In the genomic region with DNA sequence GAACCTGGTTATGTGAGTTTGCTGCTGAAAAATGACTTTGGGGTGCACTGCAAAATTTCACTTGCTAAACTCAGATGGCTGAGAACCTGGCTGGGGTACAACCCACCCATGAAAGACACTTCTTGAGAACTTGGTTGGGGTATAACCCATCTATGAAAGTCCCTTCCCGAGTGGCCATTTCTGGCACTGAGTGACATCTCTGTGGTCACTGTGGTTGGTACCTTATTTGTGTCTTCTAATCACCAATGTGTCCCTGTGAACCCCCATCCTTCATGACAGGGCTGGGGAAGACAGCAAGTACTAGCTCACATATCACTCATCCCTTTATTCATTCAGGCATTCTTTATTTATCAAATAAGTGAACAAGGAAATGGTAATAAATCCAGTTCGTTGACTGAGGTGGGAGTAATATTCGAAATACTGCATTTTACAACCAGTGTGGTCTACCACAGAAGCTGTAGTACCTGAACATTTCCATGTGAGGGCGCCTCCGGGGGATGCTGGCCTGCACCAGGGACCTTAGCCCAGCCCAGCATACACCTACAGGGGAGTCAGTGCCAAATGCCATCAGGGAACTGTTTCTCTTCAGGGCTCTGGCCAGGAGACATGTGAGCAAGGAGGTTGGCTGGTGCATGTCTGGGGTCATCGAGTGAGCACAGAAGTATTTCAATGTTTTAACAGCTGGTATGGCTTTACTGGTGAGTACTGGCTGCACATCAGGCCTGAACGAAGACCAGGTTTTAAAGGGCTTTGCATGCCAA, we compare ENCODE assay signal across 1 cellular context.
TF ChIP-seq lines count a peak whose summit lies in the region.

No MANE protein-coding gene starts in this region.

TF ChIP-seq in H1, 55 proteins besides CTCF, POLR2A, EP300 and RAD21 (continued from another document):
- TF ChIP-seq HDAC2 (IDR thresholded peaks at IDR 0.05; ENCODE audit: borderline replicate concordance in 1 of 2, low read depth in 2 of 2, low read length in 2 of 2) (no peak), CHD2 (IDR thresholded peaks at IDR 0.05; ENCODE audit: low read length) (no peak), JUND (IDR thresholded peaks at IDR 0.05; ENCODE audit: low read length) (no peak), NRF1 (IDR thresholded peaks at IDR 0.05; ENCODE audit: low read depth, low read length) (no peak), CEBPB (IDR thresholded peaks at IDR 0.05; ENCODE audit: low read depth, low read length) (no peak), BCL11A (IDR thresholded peaks at IDR 0.05; ENCODE audit: low read depth in 2 of 2, low read length in 2 of 2) (no peak), GABPA (IDR thresholded peaks at IDR 0.05; ENCODE audit: borderline replicate concordance, insufficient read depth, low read length) (no peak), NANOG (IDR thresholded peaks at IDR 0.05; ENCODE audit: insufficient read depth, low read depth, low read length, poor library complexity, severe bottlenecking) (no peak)
